9 cellular contexts compared by ENCODE assay signal in the genomic region with DNA sequence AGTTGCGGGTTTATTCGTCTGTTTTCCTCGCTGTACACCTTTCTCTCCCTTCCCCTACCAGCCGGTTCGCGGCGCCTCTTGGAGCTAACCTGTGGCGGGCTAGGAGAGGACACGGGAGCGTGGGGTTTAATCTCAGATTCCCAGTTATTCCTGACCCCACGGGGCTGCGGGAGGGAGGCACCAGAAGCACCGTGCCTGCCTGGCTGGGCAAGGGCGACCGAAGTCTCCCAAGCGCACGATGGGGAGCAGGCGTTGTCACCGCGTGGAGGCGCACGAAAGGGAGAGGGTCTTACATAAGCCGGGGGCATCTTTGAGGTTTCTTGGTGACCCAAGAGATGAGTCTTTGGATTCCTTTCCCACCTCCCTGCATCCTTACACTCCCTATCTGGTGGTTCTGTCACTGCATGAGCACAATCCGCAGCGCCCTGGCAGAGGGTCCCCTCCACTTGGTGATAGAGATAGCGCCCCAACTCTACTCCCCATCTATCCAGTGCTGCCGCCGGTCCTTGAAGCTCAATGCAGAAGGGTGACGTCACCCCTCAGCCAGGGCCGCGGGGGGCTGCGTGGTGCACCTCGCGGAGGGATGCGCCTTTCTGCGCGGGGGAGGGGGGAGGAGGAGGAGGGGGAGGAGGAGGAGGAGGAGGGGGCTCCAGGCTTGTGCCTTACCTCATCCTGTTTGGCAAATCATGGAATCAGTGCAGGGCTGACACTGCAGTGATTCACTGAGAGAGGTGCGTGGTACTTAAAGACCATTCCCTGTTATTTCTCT. TPM values are rescaled to one million over a fixed set of nuclear protein-coding genes. Genes with fewer than 3 reads are reported as not detected.
DNase-seq lines count a peak whose midpoint lies in the region; ATAC-seq, FAIRE-seq and TF ChIP-seq lines count a peak whose summit lies in the region.
"Had no signal": no experiment of that assay in that cellular context is flagged by ENCODE, and none has a peak within 500 bp of the region (broad histone marks: within the 10 kb centered on the region; RNA-seq: fewer than 3 reads in every experiment).

No MANE protein-coding gene starts in this region.

- H3K27me3 ChIP-seq in adipocyte (replicated peaks; ENCODE audit: control insufficient read depth, insufficient read depth, low read length) (peaks cover 14% of the 10 kb centered on the region), hepatocyte (no peaks in the 10 kb centered on the region), prostate gland (replicated peaks; ENCODE audit: insufficient read depth) (no peaks in the 10 kb centered on the region)

- no peak overlapping the region for H3K9ac ChIP-seq in adipocyte (ENCODE audit: low read length)

- no peaks in the 10 kb centered on the region for H4K20me1 ChIP-seq in hepatocyte (ENCODE audit: insufficient read depth, poor library complexity, severe bottlenecking)

- TF ChIP-seq CTCF in D721Med (IDR thresholded peaks at IDR 0.05; ENCODE audit: insufficient read depth, missing control alignments) (peak; percentile 4), hepatocyte (IDR thresholded peaks at IDR 0.05; ENCODE audit: poor library complexity) (no peak), prostate gland (IDR thresholded peaks at IDR 0.05) (no peak)

- H3K4me1 ChIP-seq in adipocyte (ENCODE audit: control insufficient read depth, insufficient read depth, low read length) (no peaks in the 10 kb centered on the region), hepatocyte (ENCODE audit: insufficient read depth) (no peaks in the 10 kb centered on the region), prostate gland (replicated peaks) (no peaks in the 10 kb centered on the region)

- intact Hi-C loops in prostate gland (cut with DNase I), result no loop called here

- no peak for DNase-seq in D721Med (ENCODE audit: insufficient read length, low spot score)
- DNase-seq in NCI-H446 (lab: John Stamatoyannopoulos, UW), result peak; percentile 8 to 56
- no peak for DNase-seq in adipocyte (ENCODE audit: low read depth)
- DNase-seq in hepatocyte (ENCODE audit: low spot score), result peak; percentile 37
- DNase-seq in prostate gland (ENCODE audit: low spot score), result peak; percentile 4
- no peak for DNase-seq in NCI-H1436 treated with DMSO at 0.1 percent for 48 hours (lab: John Stamatoyannopoulos, UW)

- H2AFZ ChIP-seq in hepatocyte, result peak overlapping the region; percentile 74

- H3K9me3 ChIP-seq in adipocyte (ENCODE audit: control insufficient read depth, low read length), result no peaks in the 10 kb centered on the region
- H3K9me3 ChIP-seq in hepatocyte (ENCODE audit: low read depth), result no peaks in the 10 kb centered on the region
- no peaks in the 10 kb centered on the region for H3K9me3 ChIP-seq in prostate gland

- 40% methylated on average over 38 of the region's 38 CpGs for WGBS in hepatocyte (ENCODE audit: low lambda C conversion rate, missing lambda C conversion rate)
- 2% methylated on average over 23 of the region's 38 CpGs for WGBS in prostate gland

- H3K4me3 ChIP-seq in adipocyte (ENCODE audit: low read length) (peak overlapping the region; percentile 69), hepatocyte (peak overlapping the region; percentile 52), prostate gland (peak overlapping the region; percentile 27 to 30)

- H3K27ac ChIP-seq in hepatocyte (no peak overlapping the region), prostate gland (no peak overlapping the region)
- H3K27ac ChIP-seq: epithelial cell of prostate had no signal

- H3K36me3 ChIP-seq in adipocyte (ENCODE audit: control insufficient read depth, insufficient read depth, low read length, severe bottlenecking), result no peaks in the 10 kb centered on the region
- H3K36me3 ChIP-seq in hepatocyte (replicated peaks; ENCODE audit: insufficient read depth, low read depth), result no peaks in the 10 kb centered on the region
- no peaks in the 10 kb centered on the region for H3K36me3 ChIP-seq in prostate gland

- H3K4me2 ChIP-seq in hepatocyte, result peak overlapping the region; percentile 87

- H3K79me2 ChIP-seq in hepatocyte, result no peaks in the 10 kb centered on the region

- no peak for FAIRE-seq in D721Med (lab: Jason Lieb, UNC)

- no peak for TF ChIP-seq POLR2A in prostate gland (IDR thresholded peaks at IDR 0.05)

- ATAC-seq in GM18502 (IDR thresholded peaks at IDR 0.05; ENCODE audit: poor library complexity, unreplicated experiment) (no peak), HG03159 (IDR thresholded peaks at IDR 0.05; ENCODE audit: unreplicated experiment) (no peak)

- no peaks in the 10 kb centered on the region for H3K9me2 ChIP-seq in hepatocyte (replicated peaks; ENCODE audit: insufficient read depth)

RNA-seq across cellular contexts. Expression of gene TSPAN7, which starts 0.8 kb away (rescaled TPM):
- 12.3 and 12.4 TPM in 2 replicates for total RNA-seq in hepatocyte
- 17.2 and 23.2 TPM in 2 replicates for polyA plus RNA-seq in hepatocyte
- 10 to 100 TPM; 11.4 to 16.4 TPM for total RNA-seq in prostate gland

Comparison
In these comparisons a context has a peak if more than half of its experiments do, and no peak if none do; other contexts are left out.
1. DNase-seq: peak in NCI-H446 (2 of 2), hepatocyte (single experiment) and prostate gland (single experiment); none in D721Med (single experiment), adipocyte (single experiment) and NCI-H1436 treated with DMSO at 0.1 percent for 48 hours (single experiment).
2. Peak in every context shown above with its lines, with median percentiles within 50 percentile points of each other: H3K4me3 ChIP-seq.